In the genomic region with DNA sequence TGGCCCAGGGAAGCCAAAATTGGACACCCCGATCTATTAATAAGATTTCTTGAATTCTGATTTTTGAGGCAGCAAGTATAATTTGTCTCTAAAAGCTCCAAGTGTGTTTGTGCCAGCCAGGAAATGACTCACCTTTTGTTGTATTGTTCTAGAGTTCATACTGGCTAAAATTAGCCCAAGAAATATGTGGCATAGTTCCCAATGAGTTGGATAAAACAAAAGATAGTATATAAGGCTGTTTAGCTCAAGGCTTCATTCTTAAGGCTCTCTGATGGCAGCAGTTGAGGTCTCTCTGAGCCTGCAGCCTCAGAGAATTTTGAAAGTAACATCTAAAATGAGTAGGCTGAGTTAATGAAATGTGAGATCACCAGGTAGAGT, we compare ENCODE assay signal across 8 cellular contexts. TPM values are rescaled to one million over a fixed set of nuclear protein-coding genes. Genes with fewer than 3 reads are reported as not detected.
A peak's percentile ranks its signal among the peaks of the same experiment; 100 is the strongest.
DNase-seq lines count a peak whose midpoint lies in the region; ATAC-seq and TF ChIP-seq lines count a peak whose summit lies in the region.

No MANE protein-coding gene starts in this region.

- no peak overlapping the region for H3K4me3 Mint-ChIP-seq in chondrocyte (ENCODE audit: unreplicated experiment)
- H3K4me3 Mint-ChIP-seq in neural progenitor cell, result no peak overlapping the region

- H3K9me3 Mint-ChIP-seq in chondrocyte (ENCODE audit: low read depth) (no peaks in the 10 kb centered on the region), neural progenitor cell (no peaks in the 10 kb centered on the region)

- H3K4me1 ChIP-seq in neural progenitor cell, result no peaks in the 10 kb centered on the region

- H3K9ac ChIP-seq in neural progenitor cell, result no peak overlapping the region

- H3K27me3 Mint-ChIP-seq in chondrocyte (ENCODE audit: low read depth) (no peaks in the 10 kb centered on the region), neural progenitor cell (ENCODE audit: insufficient read depth, low read depth) (no peaks in the 10 kb centered on the region)

- H3K27ac Mint-ChIP-seq in chondrocyte (ENCODE audit: unreplicated experiment) (peak overlapping the region; percentile 73), neural progenitor cell (no peak overlapping the region)

- H2AFZ ChIP-seq in neural progenitor cell (replicated peaks), result no peak overlapping the region

- peaks cover 48% of the 10 kb centered on the region for H3K4me1 Mint-ChIP-seq in chondrocyte (ENCODE audit: low read depth)
- H3K4me1 Mint-ChIP-seq in neural progenitor cell, result peaks cover 2% of the 10 kb centered on the region

- no peaks in the 10 kb centered on the region for H3F3A ChIP-seq in neural progenitor cell (ENCODE audit: low read depth)

- H3K27ac ChIP-seq in neural progenitor cell, result no peak overlapping the region

- TF ChIP-seq CTCF in AG09319 (IDR thresholded peaks at IDR 0.05; ENCODE audit: low read depth, low read length) (no peak), chondrocyte (IDR thresholded peaks at IDR 0.05) (no peak), neural progenitor cell (IDR thresholded peaks at IDR 0.05) (no peak)

- H3K36me3 ChIP-seq in neural progenitor cell (peaks cover 5% of the 10 kb centered on the region), H7 (replicated peaks; ENCODE audit: control insufficient read depth, insufficient read depth, low read length) (peaks cover 26% of the 10 kb centered on the region)

- H3K4me3 ChIP-seq in neural progenitor cell (no peak overlapping the region), H7 (ENCODE audit: insufficient read depth, low read depth, low read length) (no peak overlapping the region)

- ATAC-seq in GM21529 (IDR thresholded peaks at IDR 0.05; ENCODE audit: unreplicated experiment), result no peak

- H3K36me3 Mint-ChIP-seq in chondrocyte (ENCODE audit: low read depth) (peaks cover 36% of the 10 kb centered on the region), neural progenitor cell (peaks cover 21% of the 10 kb centered on the region)

- DNase-seq in AG09319 (ENCODE audit: extremely low read depth, low read depth) (peak; percentile 69), LHCN-M2 (ENCODE audit: low read depth) (peak; percentile 97), chondrocyte (ENCODE audit: low spot score) (no peak), mucosa of gallbladder (ENCODE audit: low spot score) (peak; percentile 12), neural progenitor cell (ENCODE audit: low spot score) (no peak), NCI-H510A (lab: John Stamatoyannopoulos, UW) (no peak), H7 (no peak)

- H3K79me2 ChIP-seq in neural progenitor cell (ENCODE audit: low read depth), result no peaks in the 10 kb centered on the region

- H3K9me3 ChIP-seq in neural progenitor cell (ENCODE audit: low read depth), result no peaks in the 10 kb centered on the region

- no peak overlapping the region for H3K4me2 ChIP-seq in neural progenitor cell

- H3K27me3 ChIP-seq in neural progenitor cell (no peaks in the 10 kb centered on the region), H7 (ENCODE audit: control insufficient read depth, insufficient read depth, low read length) (no peaks in the 10 kb centered on the region)

- no peaks in the 10 kb centered on the region for H4K20me1 ChIP-seq in neural progenitor cell (ENCODE audit: low read depth)

RNA-seq across cellular contexts. Expression of a gene that starts 21.6 kb away (rescaled TPM):
- total RNA-seq in LHCN-M2 (2014; rRNA removed) (49.6 and 57.9 TPM in 2 replicates), chondrocyte (40.7 to 57.9 TPM (median 44.2 TPM) in 3 replicates), mucosa of gallbladder (29.6 TPM), neural progenitor cell (ENCODE audit: low replicate concordance) (23.1 and 31.3 TPM in 2 replicates)
- polyA plus RNA-seq in LHCN-M2 (2012), result 30.8 TPM
- 23.8 and 30.7 TPM in 2 replicates for total RNA-seq in H7 (2014; rRNA removed; shearing (Covaris generic))

RNA-seq across cellular contexts. Expression of a gene that starts 21.7 kb away (rescaled TPM):
- total RNA-seq in LHCN-M2 (2014; rRNA removed) (5.6 and 6.9 TPM in 2 replicates), chondrocyte (5.3 to 7.4 TPM (median 5.7 TPM) in 3 replicates), mucosa of gallbladder (6.5 TPM), neural progenitor cell (ENCODE audit: low replicate concordance) (4.1 and 4.7 TPM in 2 replicates)
- 6.2 TPM for polyA plus RNA-seq in LHCN-M2 (2012)
- total RNA-seq in H7 (2014; rRNA removed; shearing (Covaris generic)), result 3.9 and 4.4 TPM in 2 replicates

Comparison
In these comparisons a context has a peak if more than half of its experiments do, and no peak if none do; other contexts are left out.
1. DNase-seq: peak in AG09319 (single experiment), LHCN-M2 (single experiment) and mucosa of gallbladder (single experiment); none in chondrocyte (single experiment), neural progenitor cell (single experiment), NCI-H510A (single experiment) and H7 (single experiment).